In the genomic region with DNA sequence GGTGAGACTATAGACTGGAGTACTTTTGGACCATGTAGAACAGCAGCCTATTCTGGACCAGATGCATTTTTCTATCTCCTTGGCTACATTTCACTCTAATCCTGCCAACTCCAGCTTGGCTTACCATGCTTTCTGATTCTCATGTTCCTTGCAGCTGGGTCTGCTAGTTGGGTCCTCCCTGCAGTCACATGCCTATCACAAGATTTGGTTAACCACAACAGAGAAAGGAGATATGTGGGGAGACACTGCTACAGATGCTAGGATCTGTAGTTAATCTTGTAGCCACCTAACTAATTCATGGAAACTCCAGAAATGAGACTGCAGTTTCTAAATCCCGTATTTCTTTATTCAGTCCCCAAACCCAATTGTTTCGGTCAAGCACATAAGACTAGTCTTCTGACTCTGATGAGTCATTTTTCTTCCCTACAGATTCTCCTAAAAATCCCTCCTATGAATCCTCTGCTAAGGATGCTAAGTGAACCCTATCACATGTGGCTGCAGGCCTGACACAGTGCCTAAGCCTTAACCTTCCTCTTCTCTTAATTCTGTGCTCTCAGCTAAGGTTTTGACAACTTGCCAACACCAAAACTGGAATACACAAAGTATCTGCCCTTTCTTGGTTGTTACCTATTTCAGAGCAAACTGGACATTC, we compare ENCODE assay signal across 13 cellular contexts.
DNase-seq lines count a peak whose midpoint lies in the region; ATAC-seq, FAIRE-seq and TF ChIP-seq lines count a peak whose summit lies in the region.
"Had no signal": no experiment of that assay in that cellular context is flagged by ENCODE, and none has a peak within 500 bp of the region (broad histone marks: within the 10 kb centered on the region; RNA-seq: fewer than 3 reads in every experiment).

No MANE protein-coding gene starts in this region.

- ATAC-seq in IMR-90 (ENCODE audit: low read depth) (no peak), HG03196 (IDR thresholded peaks at IDR 0.05; ENCODE audit: unreplicated experiment) (no peak)
- ATAC-seq: WTC11 had no signal

- no peak overlapping the region; the same call in 2 of the 3 replicates for H2BK15ac ChIP-seq in IMR-90 (ENCODE audit: low read depth, low read length)

- H3K14ac ChIP-seq in IMR-90 (replicated peaks; ENCODE audit: low read depth, low read length) = peak overlapping the region; percentile 72

- no peak overlapping the region; the same call in 1 of the 2 replicates for H3K18ac ChIP-seq in IMR-90 (ENCODE audit: low read depth, low read length)

- no peaks in the 10 kb centered on the region for H3K36me3 ChIP-seq in IMR-90 (ENCODE audit: control insufficient read depth, insufficient read depth, low read length)
- H3K36me3 ChIP-seq: adrenal gland, colonic mucosa had no signal

- no peaks in the 10 kb centered on the region for H4K20me1 ChIP-seq in IMR-90 (ENCODE audit: insufficient read depth, low read length)

- 0 out of 2 replicates have a peak, but pooled peaks cover 2% of the 10 kb centered on the region for H3K4me1 ChIP-seq in IMR-90 (ENCODE audit: control insufficient read depth, insufficient read depth, low read length)
- H3K4me1 ChIP-seq: adrenal gland, colonic mucosa had no signal

- H3K79me1 ChIP-seq in IMR-90 (ENCODE audit: low read depth in 1 of 2, low read length in 2 of 2) = no peaks in the 10 kb centered on the region

- H3K4me3 Mint-ChIP-seq in endothelial cell (ENCODE audit: unreplicated experiment) = no peak overlapping the region
- H3K4me3 Mint-ChIP-seq in osteocyte (ENCODE audit: unreplicated experiment) = no peak overlapping the region
- H3K4me3 Mint-ChIP-seq: neural crest cell, WTC11 had no signal

- no peak overlapping the region for H3K23ac ChIP-seq in IMR-90 (ENCODE audit: low read depth, low read length)

- no peak overlapping the region for H2BK5ac ChIP-seq in IMR-90 (ENCODE audit: low read depth, low read length, poor library complexity, severe bottlenecking)

- peak overlapping the region in 1 of 2 experiments; percentile 3; a peak in 1 of 4 replicates for H4K8ac ChIP-seq in IMR-90 (ENCODE audit: low read depth in 2 of 2, low read length in 2 of 2)

- no peaks in the 10 kb centered on the region for H3K27me3 Mint-ChIP-seq in endothelial cell (ENCODE audit: unreplicated experiment)
- peaks cover 9% of the 10 kb centered on the region for H3K27me3 Mint-ChIP-seq in osteocyte (ENCODE audit: unreplicated experiment)

- no peak overlapping the region for H3K56ac ChIP-seq in IMR-90 (ENCODE audit: extremely low read depth, insufficient read depth, low read length)

- H3K9me1 ChIP-seq in IMR-90 (ENCODE audit: insufficient read depth, low read length) = no peaks in the 10 kb centered on the region

- 82% methylated on average over 2 of the region's 2 CpGs; no CpG with 5 or more reads in 1 of the 2 experiments for WGBS in IMR-90 (ENCODE audit: extremely low coverage in 2 of 2, insufficient read length in 1 of 2), 2 experiments

- no peak for TF ChIP-seq RAD21 in IMR-90 (IDR thresholded peaks at IDR 0.05; ENCODE audit: low read length)

- no TSS peak for BruUV-seq in IMR-90 (replicated peaks; lab: Mats Ljungman, UMichigan)

- no peaks in the 10 kb centered on the region for H3K9me3 Mint-ChIP-seq in endothelial cell (ENCODE audit: unreplicated experiment)
- no peaks in the 10 kb centered on the region for H3K9me3 Mint-ChIP-seq in osteocyte (ENCODE audit: unreplicated experiment)
- H3K9me3 Mint-ChIP-seq: neural crest cell, WTC11 had no signal

- no peak for TF ChIP-seq CTCF in IMR-90 (conservative IDR thresholded peaks at IDR 0.05; ENCODE audit: low read depth, low read length)
- no peak for TF ChIP-seq CTCF in endothelial cell (IDR thresholded peaks at IDR 0.05; ENCODE audit: unreplicated experiment)
- no peak for TF ChIP-seq CTCF in osteocyte (IDR thresholded peaks at IDR 0.05)

- no peak overlapping the region; the same call in 1 of the 2 replicates for H2AK5ac ChIP-seq in IMR-90 (ENCODE audit: low read depth, low read length)

- intact Hi-C loops in IMR-90 (cut with micrococcal nuclease) = no loop called here

- H3K4me1 Mint-ChIP-seq in endothelial cell (ENCODE audit: unreplicated experiment) (peaks cover 30% of the 10 kb centered on the region), osteocyte (ENCODE audit: unreplicated experiment) (no peaks in the 10 kb centered on the region)
- H3K4me1 Mint-ChIP-seq: WTC11 had no signal

- H4K5ac ChIP-seq in IMR-90 (ENCODE audit: low read depth, low read length) = no peak overlapping the region

- peak; percentile 33 for FAIRE-seq in GM18507 (lab: Jason Lieb, UNC)
- FAIRE-seq: H54 had no signal

- no peak overlapping the region for H2AK9ac ChIP-seq in IMR-90 (replicated peaks; ENCODE audit: low read depth, low read length, poor library complexity)

- dilution Hi-C loops in IMR-90 (cut with HindIII; ENCODE audit: low sequenced_read_pairs, unreplicated experiment) = no loop called here

- TF ChIP-seq POLR2A in IMR-90 (IDR thresholded peaks at IDR 0.05; ENCODE audit: low read depth, low read length) = no peak

- in situ Hi-C loops in IMR-90 (cut with MboI; ENCODE audit: low sequenced_read_pairs) = no loop called here

- no peak for DNase-seq in GM18507 (ENCODE audit: extremely low spot score, insufficient read length, low read depth)
- peak; percentile 20 for DNase-seq in IMR-90
- DNase-seq in endothelial cell (ENCODE audit: low spot score) = no peak
- peak; percentile 3 for DNase-seq in putamen (ENCODE audit: low spot score)
- DNase-seq in osteocyte (ENCODE audit: extremely low spot score, unreplicated experiment) = no peak
- no peak for DNase-seq in NCI-H187 (lab: John Stamatoyannopoulos, UW)
- DNase-seq in amniotic stem cell (lab: John Stamatoyannopoulos, UW) = no peak
- DNase-seq: adrenal gland, colonic mucosa had no signal

- no peaks in the 10 kb centered on the region for H3K27me3 ChIP-seq in IMR-90 (ENCODE audit: control insufficient read depth, insufficient read depth, low read length)
- H3K27me3 ChIP-seq: adrenal gland, colonic mucosa had no signal

- peak overlapping the region; percentile 22 for H2BK20ac ChIP-seq in IMR-90 (ENCODE audit: low read depth, low read length)

- H3K27ac Mint-ChIP-seq in endothelial cell (ENCODE audit: unreplicated experiment) = peak overlapping the region; percentile 49
- H3K27ac Mint-ChIP-seq in osteocyte (ENCODE audit: unreplicated experiment) = no peak overlapping the region
- H3K27ac Mint-ChIP-seq: WTC11 had no signal

- H3K9me3 ChIP-seq in IMR-90 (ENCODE audit: control insufficient read depth, insufficient read depth, low read length) = no peaks in the 10 kb centered on the region
- H3K9me3 ChIP-seq: adrenal gland, colonic mucosa had no signal

- no peak overlapping the region for H3K9ac ChIP-seq in IMR-90 (ENCODE audit: low read depth, low read length)

- CTCF ChIA-PET in IMR-90 (lab: Yijun Ruan, JAX) = interaction anchor here (1.3 kb wide), 1 partner anchor 13 kb away, joined by 4 read pairs; no protein-coding TSS in a partner anchor

- POLR2A ChIA-PET in IMR-90 (lab: Charles Lee; ENCODE audit: unreplicated experiment) = no interaction called here

- H3K36me3 Mint-ChIP-seq in endothelial cell (ENCODE audit: low read depth, unreplicated experiment) (no peaks in the 10 kb centered on the region), osteocyte (ENCODE audit: unreplicated experiment) (no peaks in the 10 kb centered on the region)
- H3K36me3 Mint-ChIP-seq: WTC11 had no signal

- H3K27ac ChIP-seq in IMR-90 (ENCODE audit: insufficient read depth, low read length) = no peak overlapping the region
- H3K27ac ChIP-seq: adrenal gland, colonic mucosa had no signal

- no peak overlapping the region for H3K4me2 ChIP-seq in IMR-90 (ENCODE audit: low read depth, low read length)

- H3K4ac ChIP-seq in IMR-90 (ENCODE audit: low read depth, low read length) = 0 out of 2 replicates have a peak overlapping the region, but pooled peaks have one; percentile 56

- H3K4me3 ChIP-seq in IMR-90 (ENCODE audit: insufficient read depth, low read depth, low read length) = no peak overlapping the region
- H3K4me3 ChIP-seq: adrenal gland, colonic mucosa had no signal

- H4K91ac ChIP-seq in IMR-90 (ENCODE audit: insufficient read depth, low read depth, low read length) = no peak overlapping the region

- no peak overlapping the region for H2BK120ac ChIP-seq in IMR-90 (ENCODE audit: low read depth, low read length)

- H2AFZ ChIP-seq in IMR-90 (replicated peaks; ENCODE audit: low read length, poor library complexity) = no peak overlapping the region

TF ChIP-seq in IMR-90, 13 proteins besides CTCF, POLR2A, EP300 and RAD21 (continues in another document):
- no peak for TF ChIP-seq MXI1 (IDR thresholded peaks at IDR 0.05; ENCODE audit: borderline replicate concordance, low read depth, low read length)
- TF ChIP-seq CHD1 (IDR thresholded peaks at IDR 0.05; ENCODE audit: low read depth, low read length) = no peak
- no peak for TF ChIP-seq BHLHE40 (IDR thresholded peaks at IDR 0.05; ENCODE audit: low read depth, low read length)
- TF ChIP-seq, protein P1, sequence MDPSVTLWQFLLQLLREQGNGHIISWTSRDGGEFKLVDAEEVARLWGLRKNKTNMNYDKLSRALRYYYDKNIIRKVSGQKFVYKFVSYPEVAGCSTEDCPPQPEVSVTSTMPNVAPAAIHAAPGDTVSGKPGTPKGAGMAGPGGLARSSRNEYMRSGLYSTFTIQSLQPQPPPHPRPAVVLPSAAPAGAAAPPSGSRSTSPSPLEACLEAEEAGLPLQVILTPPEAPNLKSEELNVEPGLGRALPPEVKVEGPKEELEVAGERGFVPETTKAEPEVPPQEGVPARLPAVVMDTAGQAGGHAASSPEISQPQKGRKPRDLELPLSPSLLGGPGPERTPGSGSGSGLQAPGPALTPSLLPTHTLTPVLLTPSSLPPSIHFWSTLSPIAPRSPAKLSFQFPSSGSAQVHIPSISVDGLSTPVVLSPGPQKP (IDR thresholded peaks at IDR 0.05; ENCODE audit: borderline replicate concordance, low read depth, low read length) = no peak
- TF ChIP-seq SMC3 (IDR thresholded peaks at IDR 0.05; ENCODE audit: low read depth, low read length) = no peak
- no peak for TF ChIP-seq MAZ (IDR thresholded peaks at IDR 0.05; ENCODE audit: borderline replicate concordance, low read depth, low read length)
- TF ChIP-seq RCOR1 (IDR thresholded peaks at IDR 0.05; ENCODE audit: insufficient replicate concordance, low read length) = no peak
- no peak for TF ChIP-seq CEBPB (IDR thresholded peaks at IDR 0.05; ENCODE audit: low read depth, low read length)
- TF ChIP-seq RFX5 (IDR thresholded peaks at IDR 0.05; ENCODE audit: low read depth, low read length) = no peak
- no peak for TF ChIP-seq NFE2L2 (IDR thresholded peaks at IDR 0.05; ENCODE audit: low read depth, low read length)
- no peak for TF ChIP-seq FOS (IDR thresholded peaks at IDR 0.05; ENCODE audit: low read depth, low read length)
- TF ChIP-seq, protein P2, sequence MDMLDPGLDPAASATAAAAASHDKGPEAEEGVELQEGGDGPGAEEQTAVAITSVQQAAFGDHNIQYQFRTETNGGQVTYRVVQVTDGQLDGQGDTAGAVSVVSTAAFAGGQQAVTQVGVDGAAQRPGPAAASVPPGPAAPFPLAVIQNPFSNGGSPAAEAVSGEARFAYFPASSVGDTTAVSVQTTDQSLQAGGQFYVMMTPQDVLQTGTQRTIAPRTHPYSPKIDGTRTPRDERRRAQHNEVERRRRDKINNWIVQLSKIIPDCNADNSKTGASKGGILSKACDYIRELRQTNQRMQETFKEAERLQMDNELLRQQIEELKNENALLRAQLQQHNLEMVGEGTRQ (IDR thresholded peaks at IDR 0.05; ENCODE audit: low read depth, low read length) = no peak

Comparison
In these comparisons a context has a peak if more than half of its experiments do, and no peak if none do; other contexts are left out.
1. DNase-seq: peak in IMR-90 (single experiment) and putamen (single experiment); none in GM18507 (single experiment), endothelial cell (single experiment), osteocyte (single experiment), NCI-H187 (0 of 2) and amniotic stem cell (single experiment).